ENCODE assay signal across 16 cellular contexts in the genomic region with DNA sequence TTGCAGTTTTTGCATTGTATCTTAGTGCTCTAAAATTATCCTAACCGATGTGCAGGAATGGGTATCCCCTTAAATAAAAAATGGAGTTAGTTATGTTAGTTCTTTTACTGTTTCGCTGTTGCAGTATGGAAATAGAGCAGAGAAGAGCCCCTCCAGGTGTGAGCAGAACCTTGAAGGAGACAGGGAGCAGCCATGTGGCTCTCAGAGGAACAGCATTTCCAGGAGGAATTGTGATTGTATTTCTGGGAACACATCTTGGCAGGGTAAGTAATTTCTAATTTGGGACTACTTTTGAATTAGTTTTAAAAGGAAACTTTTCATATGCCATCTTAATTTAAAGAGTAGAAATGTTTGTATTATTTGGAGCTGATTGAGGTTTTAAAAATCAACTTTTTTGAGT. TPM values are rescaled to one million over a fixed set of nuclear protein-coding genes. Genes with fewer than 3 reads are reported as not detected.
DNase-seq lines count a peak whose midpoint lies in the region; FAIRE-seq and TF ChIP-seq lines count a peak whose summit lies in the region.
"Had no signal": no experiment of that assay in that cellular context is flagged by ENCODE, and none has a peak within 500 bp of the region (broad histone marks: within the 10 kb centered on the region; RNA-seq: fewer than 3 reads in every experiment).

No MANE protein-coding gene starts in this region.

- H4K20me1 ChIP-seq in keratinocyte (ENCODE audit: control insufficient read depth, extremely low read depth, insufficient read depth, low read length) = no peaks in the 10 kb centered on the region

- H3K9ac ChIP-seq in keratinocyte (ENCODE audit: control insufficient read depth, extremely low read depth, insufficient read depth, low read length) = no peak overlapping the region

- no peak overlapping the region for H3K4me2 ChIP-seq in keratinocyte (ENCODE audit: control insufficient read depth, extremely low read depth, insufficient read depth, low read depth, low read length)

- dilution Hi-C loops in keratinocyte (cut with MboI; ENCODE audit: extremely low pct_ligation_motif_present, low sequenced_read_pairs) = no loop called here

- H3K4me3 ChIP-seq in astrocyte of the cerebellum (ENCODE audit: low read depth, low read length) (no peak overlapping the region), keratinocyte (ENCODE audit: control insufficient read depth in 2 of 3, extremely low read depth in 1 of 3, insufficient read depth in 2 of 3, low read depth in 1 of 3, low read length in 3 of 3) (no peak overlapping the region)
- H3K4me3 ChIP-seq: MG63, right atrium auricular region had no signal

- H3K79me2 ChIP-seq in keratinocyte (ENCODE audit: control insufficient read depth, insufficient read depth, low read length) = no peaks in the 10 kb centered on the region

- H3K9me3 ChIP-seq in keratinocyte (ENCODE audit: control insufficient read depth, low read depth, low read length) = no peaks in the 10 kb centered on the region
- H3K9me3 ChIP-seq: MG63, right atrium auricular region had no signal

- peak; percentile 24; the same call in 1 of the 2 replicates for TF ChIP-seq CTCF in 22Rv1 (IDR thresholded peaks at IDR 0.05)
- TF ChIP-seq CTCF in astrocyte of the cerebellum (IDR thresholded peaks at IDR 0.05; ENCODE audit: low read depth, low read length, missing control alignments) = peak; percentile 31
- peak; percentile 16 to 44 (median 24) for TF ChIP-seq CTCF in keratinocyte (optimal IDR thresholded peaks at IDR 0.05 in 1 of 3, IDR thresholded peaks at IDR 0.05 in 1 of 3, conservative IDR thresholded peaks at IDR 0.05 in 1 of 3; ENCODE audit: extremely low read depth in 1 of 3, insufficient read depth in 2 of 3, low read length in 3 of 3)

- no peaks in the 10 kb centered on the region for H3K27me3 ChIP-seq in keratinocyte (ENCODE audit: control insufficient read depth, extremely low read depth, insufficient read depth, low read length)
- H3K27me3 ChIP-seq: MG63, right atrium auricular region had no signal

- in situ Hi-C loops in astrocyte of the cerebellum (cut with HindIII; ENCODE audit: low sequenced_read_pairs) = no loop called here

- DNase-seq in astrocyte of the cerebellum (ENCODE audit: low read depth) = no peak
- no peak for DNase-seq in keratinocyte (ENCODE audit: low read depth, low spot score)
- DNase-seq in activated T-cell treated with anti-CD3 and anti-CD28 coated beads for 4 hours = no peak
- DNase-seq in COLO668 (lab: John Stamatoyannopoulos, UW; ENCODE audit: unreplicated experiment) = no peak
- DNase-seq in GOT3 (lab: John Stamatoyannopoulos, UW) = no peak
- DNase-seq in foreskin melanocyte = no peak
- DNase-seq: activated naive CD8-positive, alpha-beta T cell treated with anti-CD3 and anti-CD28 coated beads for 36 hours; MG63; OCI-M1; stimulated activated naive CD4-positive, alpha-beta T cell; SW 1271 had no signal

- no peaks in the 10 kb centered on the region for H3K4me1 ChIP-seq in keratinocyte (ENCODE audit: control insufficient read depth, extremely low read depth, insufficient read depth, low read length)

- FAIRE-seq in G401.6 (lab: Jason Lieb, UNC) = peak; percentile 60
- FAIRE-seq in keratinocyte (lab: Jason Lieb, UNC) = no peak
- FAIRE-seq: frontal cortex, GM19239 had no signal

- no peaks in the 10 kb centered on the region for H3K9me1 ChIP-seq in keratinocyte (ENCODE audit: control insufficient read depth, extremely low read depth, insufficient read depth, low read length)

- H3K36me3 ChIP-seq in keratinocyte (ENCODE audit: control insufficient read depth in 2 of 2, extremely low read depth in 1 of 2, insufficient read depth in 2 of 2, low read length in 2 of 2) = no peaks in the 10 kb centered on the region
- H3K36me3 ChIP-seq: MG63, right atrium auricular region had no signal

- no peak overlapping the region for H2AFZ ChIP-seq in keratinocyte (ENCODE audit: control insufficient read depth, low read length)

- H3K27ac ChIP-seq in 22Rv1 = no peak overlapping the region
- no peak overlapping the region for H3K27ac ChIP-seq in keratinocyte (ENCODE audit: control insufficient read depth, insufficient read depth, low read length)
- H3K27ac ChIP-seq: right atrium auricular region had no signal

RNA-seq across cellular contexts. Expression of a gene that starts 5.3 kb away (rescaled TPM):
- 0.01 TPM in 1 of 3 replicates, not detected in the others for polyA plus RNA-seq in keratinocyte
- not detected for polyA plus RNA-seq in keratinocyte (2011; ENCODE audit: low read depth)
- 0.02 TPM in 1 of 2 replicates, not detected in the other for polyA plus RNA-seq in keratinocyte (2011; cell fraction: cytosol; rRNA removed)
- polyA plus RNA-seq in keratinocyte (2011; cell fraction: nucleus; rRNA removed) = 0.03 TPM in 1 of 2 replicates, not detected in the other
- not detected in 2 replicates for polyA plus RNA-seq in keratinocyte (2012; ENCODE audit: low replicate concordance)
- not detected in 3 replicates for polyA minus RNA-seq in keratinocyte
- polyA minus RNA-seq in keratinocyte (2011; cell fraction: cytosol; rRNA and poly(A)+ RNA removed) = not detected
- polyA minus RNA-seq in keratinocyte (2011; cell fraction: nucleus; rRNA and poly(A)+ RNA removed) = not detected in 2 replicates

RNA-seq across cellular contexts. Expression of a gene that starts 8.8 kb away (rescaled TPM):
- polyA plus RNA-seq in keratinocyte = 4.9 to 7.3 TPM (median 4.9 TPM) in 3 replicates
- 5.0 TPM for polyA plus RNA-seq in keratinocyte (2011; ENCODE audit: low read depth)
- polyA plus RNA-seq in keratinocyte (2011; cell fraction: cytosol; rRNA removed) = 4.3 and 4.6 TPM in 2 replicates
- polyA plus RNA-seq in keratinocyte (2011; cell fraction: nucleus; rRNA removed) = 10.0 and 10.3 TPM in 2 replicates
- polyA plus RNA-seq in keratinocyte (2012; ENCODE audit: low replicate concordance) = 5.0 and 7.3 TPM in 2 replicates
- 15.7 to 57.3 TPM (median 21.0 TPM) in 3 replicates for polyA minus RNA-seq in keratinocyte
- 15.2 TPM for polyA minus RNA-seq in keratinocyte (2011; cell fraction: cytosol; rRNA and poly(A)+ RNA removed)
- polyA minus RNA-seq in keratinocyte (2011; cell fraction: nucleus; rRNA and poly(A)+ RNA removed) = 26.1 and 27.8 TPM in 2 replicates
